In the genomic region with DNA sequence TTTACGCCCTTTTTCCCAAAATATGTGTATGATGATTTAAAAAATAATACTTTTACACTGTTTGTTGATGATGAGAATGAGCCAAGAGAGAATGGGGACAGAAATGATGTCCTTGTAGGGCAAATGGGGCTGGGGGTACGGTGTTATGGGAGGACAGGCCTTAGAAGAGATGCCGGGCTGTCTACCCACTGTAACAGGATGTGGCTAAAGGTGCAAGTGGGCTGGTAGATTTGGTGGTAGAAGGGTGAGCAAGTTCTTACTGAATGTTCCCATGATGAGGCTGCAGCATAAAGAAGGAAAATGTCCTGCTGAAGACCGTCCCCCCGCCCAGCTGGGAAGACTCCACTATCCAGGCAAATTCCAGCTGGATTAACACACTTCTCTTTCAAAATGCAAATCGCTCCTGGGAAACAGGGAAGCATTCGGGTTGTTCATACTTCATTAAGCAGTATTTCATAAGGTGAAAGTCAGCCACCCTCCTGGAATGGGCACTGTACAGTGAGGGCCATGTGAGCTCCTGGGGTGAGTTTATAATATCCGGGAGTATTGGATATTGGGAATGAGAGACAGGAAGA, we compare ENCODE assay signal across 32 cellular contexts. TPM values are rescaled to one million over a fixed set of nuclear protein-coding genes. Genes with fewer than 3 reads are reported as not detected.
DNase-seq lines count a peak whose midpoint lies in the region; ATAC-seq and TF ChIP-seq lines count a peak whose summit lies in the region.
"Had no signal": no experiment of that assay in that cellular context is flagged by ENCODE, and none has a peak within 500 bp of the region (broad histone marks: within the 10 kb centered on the region; RNA-seq: fewer than 3 reads in every experiment).

No MANE protein-coding gene starts in this region.

- peaks cover 3% of the 10 kb centered on the region for H3K36me3 Mint-ChIP-seq in CD8-positive, alpha-beta T cell
- H3K36me3 Mint-ChIP-seq in natural killer cell treated with Interleukin-12 subunit alpha and Interleukin-12 subunit beta and Interleukin-15 and Interleukin-18, amount 100 ng/mL, for 72 hours, result no peaks in the 10 kb centered on the region

- H3K27ac ChIP-seq in CD8-positive, alpha-beta T cell (ENCODE audit: low read depth, low read length), result no peak overlapping the region
- H3K27ac ChIP-seq in KOPT-K1 (ENCODE audit: low read depth, low read length, poor library complexity, severe bottlenecking), result peak overlapping the region; percentile 51
- H3K27ac ChIP-seq: BLaER1, colonic mucosa, heart left ventricle, HL-60, lower lobe of right lung, pancreas had no signal

- intact Hi-C loops in CD8-positive, alpha-beta T cell (cut with DNase I, micrococcal nuclease), result no loop called here

- no peak overlapping the region for H3K4me3 ChIP-seq in CD8-positive, alpha-beta T cell (ENCODE audit: low read depth, low read length)
- H3K4me3 ChIP-seq: BLaER1, colonic mucosa, GM23338, heart left ventricle, lower lobe of right lung, pancreas had no signal

- no peak for DNase-seq in CD8-positive, alpha-beta T cell
- DNase-seq in astrocyte of the hippocampus (ENCODE audit: low read depth, low spot score) (peak; percentile 47), NCI-H446 treated with DMSO at 0.1 percent for 48 hours (lab: John Stamatoyannopoulos, UW) (no peak), NCI-H1048 (lab: John Stamatoyannopoulos, UW) (no peak)
- DNase-seq in natural killer cell treated with Interleukin-12 subunit alpha and Interleukin-12 subunit beta and Interleukin-15 and Interleukin-18, amount 100 ng/mL, for 72 hours (ENCODE audit: low spot score), result no peak
- DNase-seq in stimulated activated CD4-positive, alpha-beta T cell treated with anti-CD3 and anti-CD28 coated beads, Interleukin-4, amount 100 ng/mL, for 1 hour, result no peak
- DNase-seq: activated naive CD4-positive, alpha-beta T cell treated with Interleukin-2 at 50 U/mL for 16 hours; activated T-cell treated with anti-CD3 and anti-CD28 coated beads, Interleukin-2, amount 50 U/mL, for 24 hours; colonic mucosa; effector CD8-positive, alpha-beta T cell; heart left ventricle; HFFc6; kidney glomerular epithelial cell; lower lobe of right lung; NCI-H1694; NCI-H524 treated with DMSO at 0.1 percent for 48 hours; nephron progenitor cell; pancreas; small intestine; stimulated activated CD4-positive, alpha-beta T cell treated with anti-CD3 and anti-CD28 coated beads, Interleukin-1b, Interleukin-23, amount 100 ng/mL, for 48 hours; T-helper 1 cell had no signal

- H3K4me1 ChIP-seq in CD8-positive, alpha-beta T cell (ENCODE audit: insufficient read depth, low read length), result peaks cover 20% of the 10 kb centered on the region
- H3K4me1 ChIP-seq: BLaER1, lower lobe of right lung, pancreas had no signal

- peaks cover 30% of the 10 kb centered on the region for H3K4me1 Mint-ChIP-seq in CD8-positive, alpha-beta T cell (ENCODE audit: low read depth)
- peaks cover 40 to 46% of the 10 kb centered on the region in 2 donors for H3K4me1 Mint-ChIP-seq in natural killer cell treated with Interleukin-12 subunit alpha and Interleukin-12 subunit beta and Interleukin-15 and Interleukin-18, amount 100 ng/mL, for 72 hours (ENCODE audit: low read depth in 2 of 2)
- H3K4me1 Mint-ChIP-seq: GM23338, nephron progenitor cell had no signal

- no peak for TF ChIP-seq CTCF in CD8-positive, alpha-beta T cell (IDR thresholded peaks at IDR 0.05)

- H3K4me3 Mint-ChIP-seq in CD8-positive, alpha-beta T cell, result peak overlapping the region; percentile 52
- peak overlapping the region; percentile 53 for H3K4me3 Mint-ChIP-seq in natural killer cell treated with Interleukin-12 subunit alpha and Interleukin-12 subunit beta and Interleukin-15 and Interleukin-18, amount 100 ng/mL, for 72 hours
- H3K4me3 Mint-ChIP-seq: activated T-cell treated with anti-CD3 and anti-CD28 coated beads, Interleukin-2, amount 50 U/mL, for 24 hours; GM23338; HFFc6; nephron progenitor cell had no signal

- H3K9me3 ChIP-seq in CD8-positive, alpha-beta T cell (ENCODE audit: low read length), result no peaks in the 10 kb centered on the region
- no peaks in the 10 kb centered on the region for H3K9me3 ChIP-seq in KOPT-K1 (ENCODE audit: insufficient read depth, low read length, poor library complexity, severe bottlenecking)
- H3K9me3 ChIP-seq: BLaER1, colonic mucosa, heart left ventricle, lower lobe of right lung, pancreas had no signal

- POLR2A ChIA-PET in CD8-positive, alpha-beta T cell (lab: Charles Lee), result no interaction called here

- H3K36me3 ChIP-seq in CD8-positive, alpha-beta T cell (ENCODE audit: insufficient read depth, low read length), result no peaks in the 10 kb centered on the region
- H3K36me3 ChIP-seq in KOPT-K1 (ENCODE audit: insufficient read depth, low read length), result no peaks in the 10 kb centered on the region
- H3K36me3 ChIP-seq: BLaER1, colonic mucosa, heart left ventricle, lower lobe of right lung, pancreas had no signal

- CTCF ChIA-PET in CD8-positive, alpha-beta T cell (lab: Charles Lee), result interaction anchor here (1.1 to 1.6 kb wide), 3 partner anchors 17 to 52 kb away, joined by 3 to 12 read pairs (median 4); no protein-coding TSS in a partner anchor

- no peak for ATAC-seq in CD8-positive, alpha-beta T cell
- ATAC-seq in natural killer cell treated with Interleukin-12 subunit alpha and Interleukin-12 subunit beta and Interleukin-15 and Interleukin-18, amount 100 ng/mL, for 72 hours, result peak; percentile 71 to 76
- ATAC-seq in HG03432 (IDR thresholded peaks at IDR 0.05; ENCODE audit: unreplicated experiment), result no peak
- ATAC-seq: GM23338, heart left ventricle, lower lobe of right lung, pancreas had no signal

- no peaks in the 10 kb centered on the region for H3K9me3 Mint-ChIP-seq in CD8-positive, alpha-beta T cell
- no peaks in the 10 kb centered on the region for H3K9me3 Mint-ChIP-seq in natural killer cell treated with Interleukin-12 subunit alpha and Interleukin-12 subunit beta and Interleukin-15 and Interleukin-18, amount 100 ng/mL, for 72 hours
- H3K9me3 Mint-ChIP-seq: activated T-cell treated with anti-CD3 and anti-CD28 coated beads, Interleukin-2, amount 50 U/mL, for 24 hours; GM23338; HFFc6; nephron progenitor cell had no signal

- H3K27me3 Mint-ChIP-seq in CD8-positive, alpha-beta T cell (ENCODE audit: low read depth), result no peaks in the 10 kb centered on the region
- no peaks in the 10 kb centered on the region for H3K27me3 Mint-ChIP-seq in natural killer cell treated with Interleukin-12 subunit alpha and Interleukin-12 subunit beta and Interleukin-15 and Interleukin-18, amount 100 ng/mL, for 72 hours
- H3K27me3 Mint-ChIP-seq: activated T-cell treated with anti-CD3 and anti-CD28 coated beads, Interleukin-2, amount 50 U/mL, for 24 hours had no signal

- no peaks in the 10 kb centered on the region for H3K27me3 ChIP-seq in CD8-positive, alpha-beta T cell (ENCODE audit: insufficient read depth, low read length)
- H3K27me3 ChIP-seq: BLaER1, colonic mucosa, heart left ventricle, pancreas had no signal

- no peak overlapping the region for H3K27ac Mint-ChIP-seq in CD8-positive, alpha-beta T cell
- peak overlapping the region in 1 of 2 donors; percentile 45 for H3K27ac Mint-ChIP-seq in natural killer cell treated with Interleukin-12 subunit alpha and Interleukin-12 subunit beta and Interleukin-15 and Interleukin-18, amount 100 ng/mL, for 72 hours
- H3K27ac Mint-ChIP-seq: activated T-cell treated with anti-CD3 and anti-CD28 coated beads, Interleukin-2, amount 50 U/mL, for 24 hours; GM23338; HFFc6; nephron progenitor cell had no signal

RNA-seq across cellular contexts. Expression of a gene that starts 14.0 kb away (rescaled TPM):
- total RNA-seq in CD8-positive, alpha-beta T cell, result 1 to 10 TPM; 1.7 to 2.0 TPM
- not detected for total RNA-seq in natural killer cell treated with Interleukin-12 subunit alpha and Interleukin-12 subunit beta and Interleukin-15 and Interleukin-18, amount 100 ng/mL, for 72 hours
- total RNA-seq: bronchial epithelial cell, Daoy, fibroblast of villous mesenchyme, HFFc6, LHCN-M2, SK-MEL-5, urinary bladder had no signal

RNA-seq across cellular contexts. Expression of a gene that starts 17.7 kb away (rescaled TPM):
- total RNA-seq in CD8-positive, alpha-beta T cell, result not detected
- not detected for total RNA-seq in natural killer cell treated with Interleukin-12 subunit alpha and Interleukin-12 subunit beta and Interleukin-15 and Interleukin-18, amount 100 ng/mL, for 72 hours
- total RNA-seq: bronchial epithelial cell, Daoy, fibroblast of villous mesenchyme, HFFc6, SK-MEL-5 had no signal

Comparison
In these comparisons a context has a peak if more than half of its experiments do, and no peak if none do; other contexts are left out.
1. ATAC-seq: peak in natural killer cell treated with Interleukin-12 subunit alpha and Interleukin-12 subunit beta and Interleukin-15 and Interleukin-18, amount 100 ng/mL, for 72 hours (2 of 2); none in CD8-positive, alpha-beta T cell (single experiment) and HG03432 (single experiment).